In genomic region chr9:86947146-86948081, GRCh38 we compare ENCODE assay signal across 8 cellular contexts. TPM values are rescaled to one million over a fixed set of nuclear protein-coding genes. Genes with fewer than 3 reads are reported as not detected.
A peak's percentile ranks its signal among the peaks of the same experiment; 100 is the strongest.
DNase-seq lines count a peak whose midpoint lies in the region; ATAC-seq and TF ChIP-seq lines count a peak whose summit lies in the region.

Gene GAS1, minus strand, starts transcription at chr9:86947506. Its CDS starts 727 bp downstream, at chr9:86946779.

- no peak for ATAC-seq in GM18520 (IDR thresholded peaks at IDR 0.05; ENCODE audit: unreplicated experiment)

- TF ChIP-seq CTCF in HFFc6 (IDR thresholded peaks at IDR 0.05) (no peak), WI38 (IDR thresholded peaks at IDR 0.05; ENCODE audit: low read depth, low read length) (no peak), cardiac fibroblast (IDR thresholded peaks at IDR 0.05; ENCODE audit: low read depth, low read length) (no peak)

- H3K27ac ChIP-seq in skin epidermis = peak within 1 kb of the TSS; percentile 14 to 96 (median 88)

- peak; percentile 77 for DNase-seq in GM04503 (ENCODE audit: low read depth)
- DNase-seq in HFFc6 = peak; percentile 84
- DNase-seq in NCI-H1105 (lab: John Stamatoyannopoulos, UW) = peak; percentile 76
- peak; percentile 95 to 99 for DNase-seq in cardiac fibroblast (ENCODE audit: low read depth in 2 of 2)
- peak; percentile 90 for DNase-seq in iPS-NIHi7 (ENCODE audit: extremely low spot score)

- H3K36me3 Mint-ChIP-seq in HFFc6 (ENCODE audit: low read depth) = no peaks in the 10 kb centered on the region

- peak within 1 kb of the TSS; percentile 58 for H3K27ac Mint-ChIP-seq in HFFc6

- H3K4me3 ChIP-seq in WI38 (ENCODE audit: low read depth, low read length) (peak within 1 kb of the TSS; percentile 66), cardiac fibroblast (replicated peaks in 1 of 2; ENCODE audit: low read depth in 2 of 2, low read length in 2 of 2) (peak within 1 kb of the TSS; percentile 73 to 88), skin epidermis (peak within 1 kb of the TSS; percentile 57 to 85 (median 72))

- no peaks in the 10 kb centered on the region; the same call in 1 of the 2 replicates for H3K9me3 Mint-ChIP-seq in HFFc6

- no peaks in the 10 kb centered on the region; the same call in 1 of the 2 replicates for H3K27me3 Mint-ChIP-seq in HFFc6 (ENCODE audit: insufficient read depth)

- H3K4me1 Mint-ChIP-seq in HFFc6 (ENCODE audit: low read depth) = peaks cover 23% of the 10 kb centered on the region

- H3K4me3 Mint-ChIP-seq in HFFc6 = peak within 1 kb of the TSS; percentile 88

RNA-seq across cellular contexts. Expression of gene GAS1, which starts in this region (rescaled TPM):
- total RNA-seq in HFFc6 (2021; fragmentation: NEBNext Ultra II Directional; extraction: Animal tissue kit (Norgen Biotek cat#: 25700)) = 1 to 10 TPM; 5.4 to 8.1 (median 7.4) TPM
